ENCODE assay signal across 8 cellular contexts in genomic region chr6:44001318-44001868, GRCh38.
A peak's percentile ranks its signal among the peaks of the same experiment; 100 is the strongest.
DNase-seq lines count a peak whose midpoint lies in the region; ATAC-seq, FAIRE-seq and TF ChIP-seq lines count a peak whose summit lies in the region.

No MANE protein-coding gene starts in this region.

- DNase-seq in D341Med (ENCODE audit: low spot score) (peak; percentile 65), RPMI8226 (peak; percentile 17), fibroblast of mammary gland (ENCODE audit: low read depth) (no peak), small intestine (peak; percentile 44), RKO (ENCODE audit: low spot score) (no peak)

- H3K4me3 ChIP-seq in fibroblast of mammary gland (ENCODE audit: control insufficient read depth, low read depth, low read length) (no peak overlapping the region), small intestine (ENCODE audit: low read depth in 1 of 2, low read length in 2 of 2) (no peak overlapping the region)

- peak overlapping the region in 1 of 2 donors; percentile 84 for H3K27ac ChIP-seq in small intestine (ENCODE audit: low read depth in 1 of 2, low read length in 1 of 2)

- H3K36me3 ChIP-seq in small intestine (ENCODE audit: control insufficient read depth in 2 of 2, insufficient read depth in 2 of 2, low read length in 2 of 2), result no peaks in the 10 kb centered on the region

- TF ChIP-seq CTCF in fibroblast of mammary gland (conservative IDR thresholded peaks at IDR 0.05; ENCODE audit: control insufficient read depth, insufficient read depth, low read depth, low read length), result peak; percentile 41

- ATAC-seq in GM21447 (IDR thresholded peaks at IDR 0.05; ENCODE audit: unreplicated experiment) (peak; percentile 32), GM19395 (IDR thresholded peaks at IDR 0.05; ENCODE audit: unreplicated experiment) (no peak), GM21786 (IDR thresholded peaks at IDR 0.05; ENCODE audit: unreplicated experiment) (no peak)

- 47 to 55% (median 52%) methylated on average over 10 of the region's 10 CpGs for WGBS in small intestine, 3 donors

- H3K9me3 ChIP-seq in small intestine (ENCODE audit: control insufficient read depth, low read depth), result no peaks in the 10 kb centered on the region

- H3K4me1 ChIP-seq in small intestine (ENCODE audit: control insufficient read depth in 2 of 2, insufficient read depth in 1 of 2, low read depth in 1 of 2, low read length in 1 of 2), result peaks cover 2 to 5% of the 10 kb centered on the region in 2 donors

- peaks cover 4 to 6% of the 10 kb centered on the region in 2 donors for H3K27me3 ChIP-seq in small intestine (ENCODE audit: control insufficient read depth in 2 of 2, insufficient read depth in 2 of 2, low read length in 2 of 2)

- FAIRE-seq in small intestine (lab: Jason Lieb, UNC), result no peak

Comparison
In these comparisons a context has a peak if more than half of its experiments do, and no peak if none do; other contexts are left out.
1. DNase-seq: peak in D341Med (single experiment), RPMI8226 (single experiment) and small intestine (single experiment); none in fibroblast of mammary gland (single experiment) and RKO (single experiment).